ENCODE assay signal across 23 cellular contexts in the genomic region with DNA sequence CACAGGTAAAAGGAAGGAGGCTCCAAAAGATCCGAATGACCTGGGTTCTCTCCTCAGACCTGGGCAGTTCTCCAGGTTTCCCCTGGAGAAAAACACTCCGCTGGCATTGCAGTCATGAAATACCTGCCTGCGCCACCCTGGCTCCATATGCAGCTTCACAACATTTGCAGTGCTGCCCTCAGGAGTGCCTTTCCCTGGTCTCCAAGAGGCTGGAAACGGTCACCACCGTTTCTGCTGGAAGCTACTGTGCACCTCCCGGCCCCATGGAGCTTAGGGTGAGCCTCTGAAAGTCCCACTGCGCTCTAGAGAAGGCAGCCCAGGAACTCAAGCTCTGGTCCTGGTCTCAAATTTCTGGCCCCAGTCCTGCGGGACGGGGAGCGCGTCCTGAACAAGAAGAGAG. TPM values are rescaled to one million over a fixed set of nuclear protein-coding genes. Genes with fewer than 3 reads are reported as not detected.
DNase-seq lines count a peak whose midpoint lies in the region; ATAC-seq, FAIRE-seq and TF ChIP-seq lines count a peak whose summit lies in the region.
"Had no signal": no experiment of that assay in that cellular context is flagged by ENCODE, and none has a peak within 500 bp of the region (broad histone marks: within the 10 kb centered on the region; RNA-seq: fewer than 3 reads in every experiment).

No MANE protein-coding gene starts in this region.

- no peak overlapping the region for H2BK15ac ChIP-seq in mesendoderm (replicated peaks; ENCODE audit: low read depth)

- no peak overlapping the region for H4K8ac ChIP-seq in mesendoderm (ENCODE audit: low read depth, low read length)

- BruUV-seq in HepG2 (replicated peaks; lab: Mats Ljungman, UMichigan) = no TSS peak

- H3K36me3 Mint-ChIP-seq in endothelial cell (ENCODE audit: low read depth, unreplicated experiment) (no peaks in the 10 kb centered on the region), T-helper 17 cell (ENCODE audit: low read depth) (no peaks in the 10 kb centered on the region)
- no peaks in the 10 kb centered on the region for H3K36me3 Mint-ChIP-seq in naive thymus-derived CD4-positive, alpha-beta T cell
- H3K36me3 Mint-ChIP-seq: activated naive CD4-positive, alpha-beta T cell treated with anti-CD3 and anti-CD28 coated beads, Interleukin-2, amount 10 ng/mL, durations not matched to agents 7 days and 5 days; stimulated activated naive B cell treated with anti-CD40 and anti-IgM and Interleukin-4, amounts not matched to agents 10 μg/mL and 1 μg/mL and 100 μg/mL, for 72 hours had no signal

- H3K23ac ChIP-seq in mesendoderm (ENCODE audit: low read length) = no peak overlapping the region

- H3K9ac ChIP-seq in liver (ENCODE audit: low read depth in 1 of 2, low read length in 2 of 2) (peak overlapping the region; percentile 36 to 85), HepG2 (ENCODE audit: insufficient read depth, low read depth, low read length) (no peak overlapping the region), mesendoderm (ENCODE audit: low read length) (peak overlapping the region; percentile 71)

- in situ Hi-C loops in HepG2 (cut with HindIII; ENCODE audit: extremely low pct_ligation_motif_present, low pct_unique_long_range_greater_than_20kb) = no loop called here

- H2AFZ ChIP-seq in HepG2 (ENCODE audit: low read length) = no peak overlapping the region

- H3K27me3 ChIP-seq in liver (ENCODE audit: control insufficient read depth in 4 of 4, insufficient read depth in 4 of 4, low read length in 3 of 4) (no peaks in the 10 kb centered on the region), HepG2 (ENCODE audit: control insufficient read depth in 1 of 2, insufficient read depth in 2 of 2, low read length in 2 of 2) (peaks cover 0 to 15% of the 10 kb centered on the region in 2 experiments; a peak in 2 of 5 replicates), mesendoderm (ENCODE audit: insufficient read depth, low read length, poor library complexity) (no peaks in the 10 kb centered on the region)
- H3K27me3 ChIP-seq in naive thymus-derived CD4-positive, alpha-beta T cell (ENCODE audit: control insufficient read depth in 2 of 2, insufficient read depth in 2 of 2, low read length in 2 of 2) = no peaks in the 10 kb centered on the region
- H3K27me3 ChIP-seq: pancreas had no signal

- peaks cover 5% of the 10 kb centered on the region for H3K27me3 Mint-ChIP-seq in endothelial cell (ENCODE audit: unreplicated experiment)
- H3K27me3 Mint-ChIP-seq in T-helper 17 cell = peaks cover 56% of the 10 kb centered on the region
- peaks cover 19 to 72% (median 33%) of the 10 kb centered on the region in 5 donors for H3K27me3 Mint-ChIP-seq in naive thymus-derived CD4-positive, alpha-beta T cell

- TF ChIP-seq RAD21 in liver (IDR thresholded peaks at IDR 0.05) (peak in 1 of 2 donors; percentile 40), HepG2 (CRISPR knock-in tag; IDR thresholded peaks at IDR 0.05) (no peak)

- 14% methylated on average over 11 of the region's 11 CpGs for WGBS in liver
- 7% methylated on average over 3 of the region's 11 CpGs for WGBS in HepG2 (ENCODE audit: low lambda C conversion rate)
- WGBS in mesendoderm (ENCODE audit: extremely low coverage, insufficient coverage, low lambda C conversion rate) = no CpG with 5 or more reads among the region's 11 CpGs

- DNase-seq in HepG2 (ENCODE audit: low spot score) (no peak), endothelial cell (ENCODE audit: low spot score) (no peak), mesendoderm (peak; percentile 38), RCC 7860 (ENCODE audit: low spot score) (no peak), amniotic stem cell (lab: John Stamatoyannopoulos, UW) (no peak), T-helper 17 cell (no peak)
- DNase-seq in naive thymus-derived CD4-positive, alpha-beta T cell = no peak
- DNase-seq: activated CD4-positive, alpha-beta T cell treated with anti-CD3 and anti-CD28 coated beads, Interleukin-2, amount 10 ng/mL, durations not matched to agents 24 days and 14 days; activated naive CD4-positive, alpha-beta T cell treated with anti-CD3 and anti-CD28 coated beads, Interleukin-2, amount 10 ng/mL, durations not matched to agents 7 days and 5 days; activated T-cell treated with anti-CD3 and anti-CD28 coated beads for 4 hours; EL; left cardiac atrium; NCI-H1436; OCI-M1; spleen; stimulated activated naive B cell treated with anti-CD40 and anti-IgM and Interleukin-4, amounts not matched to agents 10 μg/mL and 1 μg/mL and 100 μg/mL, for 72 hours had no signal

- H4K20me1 ChIP-seq in HepG2 (ENCODE audit: insufficient read depth, low read length) = no peaks in the 10 kb centered on the region

- H3K4me3 Mint-ChIP-seq in endothelial cell (ENCODE audit: unreplicated experiment) (peak overlapping the region; percentile 13), T-helper 17 cell (no peak overlapping the region)
- no peak overlapping the region for H3K4me3 Mint-ChIP-seq in naive thymus-derived CD4-positive, alpha-beta T cell
- H3K4me3 Mint-ChIP-seq: activated CD4-positive, alpha-beta T cell treated with anti-CD3 and anti-CD28 coated beads, Interleukin-2, amount 10 ng/mL, durations not matched to agents 24 days and 14 days; activated naive CD4-positive, alpha-beta T cell treated with anti-CD3 and anti-CD28 coated beads, Interleukin-2, amount 10 ng/mL, durations not matched to agents 7 days and 5 days; stimulated activated naive B cell treated with anti-CD40 and anti-IgM and Interleukin-4, amounts not matched to agents 10 μg/mL and 1 μg/mL and 100 μg/mL, for 72 hours had no signal

- no peak overlapping the region for H2AK5ac ChIP-seq in mesendoderm (ENCODE audit: low read length)

- peak overlapping the region; percentile 77 for H3K56ac ChIP-seq in mesendoderm (ENCODE audit: low read length)

- no peak overlapping the region for H3K4ac ChIP-seq in mesendoderm (ENCODE audit: low read depth, low read length)

- H3K9me3 ChIP-seq in liver (ENCODE audit: control insufficient read depth in 4 of 4, low read length in 3 of 4) (no peaks in the 10 kb centered on the region), HepG2 (ENCODE audit: low read length) (no peaks in the 10 kb centered on the region), T-helper 17 cell (ENCODE audit: control insufficient read depth, low read length, poor library complexity, severe bottlenecking) (no peaks in the 10 kb centered on the region)
- H3K9me3 ChIP-seq in naive thymus-derived CD4-positive, alpha-beta T cell (ENCODE audit: control insufficient read depth in 2 of 3, low read length in 3 of 3) = no peaks in the 10 kb centered on the region
- H3K9me3 ChIP-seq: pancreas, spleen had no signal

- no peak for TF ChIP-seq POLR2A in HepG2 (IDR thresholded peaks at IDR 0.05; ENCODE audit: insufficient read depth in 1 of 2, low read depth in 2 of 2, low read length in 2 of 2)

- TF ChIP-seq CTCF in liver (IDR thresholded peaks at IDR 0.05; ENCODE audit: low read depth, low read length, missing input control) (no peak), HepG2 (CRISPR knock-in tag; IDR thresholded peaks at IDR 0.05) (no peak), endothelial cell (IDR thresholded peaks at IDR 0.05; ENCODE audit: unreplicated experiment) (no peak)

- TF ChIP-seq EP300 in HepG2 (IDR thresholded peaks at IDR 0.05; ENCODE audit: low read depth in 2 of 2, low read length in 2 of 2) = no peak
- no peak for TF ChIP-seq EP300 in HepG2 (CRISPR knock-in tag; IDR thresholded peaks at IDR 0.05; ENCODE audit: borderline replicate concordance)

- H3K27ac ChIP-seq in liver (ENCODE audit: low read depth in 1 of 2, low read length in 2 of 2) = peak overlapping the region; percentile 72 to 85
- H3K27ac ChIP-seq in HepG2 (ENCODE audit: extremely low read length, insufficient read depth, low read length) = no peak overlapping the region
- H3K27ac ChIP-seq in mesendoderm (ENCODE audit: low read depth, low read length) = no peak overlapping the region
- H3K27ac ChIP-seq in naive thymus-derived CD4-positive, alpha-beta T cell (ENCODE audit: low read depth, low read length) = no peak overlapping the region
- H3K27ac ChIP-seq: pancreas, SK-N-MC, spleen had no signal

- FAIRE-seq in HepG2 (lab: Jason Lieb, UNC) = no peak
- no peak for FAIRE-seq in RCC 7860 (lab: Jason Lieb, UNC)
- FAIRE-seq: pancreas had no signal

- H2BK120ac ChIP-seq in mesendoderm (ENCODE audit: low read depth, low read length) = no peak overlapping the region

- H3K9me3 Mint-ChIP-seq in endothelial cell (ENCODE audit: unreplicated experiment) = no peaks in the 10 kb centered on the region
- H3K9me3 Mint-ChIP-seq in naive thymus-derived CD4-positive, alpha-beta T cell = peaks cover 0 to 3% (median 0%) of the 10 kb centered on the region in 11 donors
- H3K9me3 Mint-ChIP-seq: activated CD4-positive, alpha-beta T cell treated with anti-CD3 and anti-CD28 coated beads, Interleukin-2, amount 10 ng/mL, durations not matched to agents 24 days and 14 days; activated naive CD4-positive, alpha-beta T cell treated with anti-CD3 and anti-CD28 coated beads, Interleukin-2, amount 10 ng/mL, durations not matched to agents 7 days and 5 days; stimulated activated naive B cell treated with anti-CD40 and anti-IgM and Interleukin-4, amounts not matched to agents 10 μg/mL and 1 μg/mL and 100 μg/mL, for 72 hours had no signal

- H3K27ac Mint-ChIP-seq in endothelial cell (ENCODE audit: unreplicated experiment) (no peak overlapping the region), T-helper 17 cell (no peak overlapping the region)
- H3K27ac Mint-ChIP-seq in naive thymus-derived CD4-positive, alpha-beta T cell = no peak overlapping the region
- H3K27ac Mint-ChIP-seq: activated CD4-positive, alpha-beta T cell treated with anti-CD3 and anti-CD28 coated beads, Interleukin-2, amount 10 ng/mL, durations not matched to agents 24 days and 14 days; activated naive CD4-positive, alpha-beta T cell treated with anti-CD3 and anti-CD28 coated beads, Interleukin-2, amount 10 ng/mL, durations not matched to agents 7 days and 5 days; stimulated activated naive B cell treated with anti-CD40 and anti-IgM and Interleukin-4, amounts not matched to agents 10 μg/mL and 1 μg/mL and 100 μg/mL, for 72 hours had no signal

- H4K5ac ChIP-seq in mesendoderm (ENCODE audit: low read length) = no peak overlapping the region

- H3K4me1 ChIP-seq in liver (ENCODE audit: control insufficient read depth in 4 of 4, insufficient read depth in 4 of 4, low read length in 3 of 4) (peaks cover 0 to 18% (median 9%) of the 10 kb centered on the region in 4 donors), HepG2 (ENCODE audit: insufficient read depth, low read length) (no peaks in the 10 kb centered on the region), mesendoderm (ENCODE audit: control insufficient read depth, low read depth, low read length) (peaks cover 2% of the 10 kb centered on the region)
- H3K4me1 ChIP-seq in naive thymus-derived CD4-positive, alpha-beta T cell (ENCODE audit: control insufficient read depth in 2 of 2, insufficient read depth in 2 of 2, low read length in 2 of 2) = no peaks in the 10 kb centered on the region
- H3K4me1 ChIP-seq: pancreas, spleen had no signal

- no peak overlapping the region for H2BK5ac ChIP-seq in mesendoderm (ENCODE audit: low read length)

- POLR2A ChIA-PET in HepG2 (lab: Yijun Ruan, JAX) = no interaction called here
- POLR2A ChIA-PET in naive thymus-derived CD4-positive, alpha-beta T cell (lab: Charles Lee) = no interaction called here

- H3K79me2 ChIP-seq in HepG2 (ENCODE audit: insufficient read depth, low read length) (no peaks in the 10 kb centered on the region), mesendoderm (ENCODE audit: control insufficient read depth, insufficient read depth, low read length) (no peaks in the 10 kb centered on the region)

- no peak overlapping the region for H3K18ac ChIP-seq in mesendoderm (ENCODE audit: low read length)

- CTCF ChIA-PET in HepG2 (lab: Yijun Ruan, JAX; ENCODE audit: low intra/inter-chr PET ratio, low total read pairs) = no interaction called here
- CTCF ChIA-PET in naive thymus-derived CD4-positive, alpha-beta T cell (lab: Charles Lee) = no interaction called here

- intact Hi-C loops in HepG2 (cut with micrococcal nuclease; ENCODE audit: unreplicated experiment) = no loop called here
- intact Hi-C loops in naive thymus-derived CD4-positive, alpha-beta T cell (cut with micrococcal nuclease) = no loop called here

- H3K4me3 ChIP-seq in liver (ENCODE audit: low read depth in 1 of 3, low read length in 3 of 3) (peak overlapping the region; percentile 48 to 87 (median 65)), HepG2 (replicated peaks in 1 of 3; ENCODE audit: insufficient read depth in 1 of 3, low read depth in 2 of 3, low read length in 3 of 3) (no peak overlapping the region), mesendoderm (ENCODE audit: low read length) (peak overlapping the region; percentile 41)
- no peak overlapping the region for H3K4me3 ChIP-seq in naive thymus-derived CD4-positive, alpha-beta T cell (ENCODE audit: low read length)
- H3K4me3 ChIP-seq: pancreas, SK-N-MC, spleen had no signal

- H3K4me1 Mint-ChIP-seq in endothelial cell (ENCODE audit: unreplicated experiment) = peaks cover 10% of the 10 kb centered on the region
- H3K4me1 Mint-ChIP-seq in T-helper 17 cell = no peaks in the 10 kb centered on the region
- H3K4me1 Mint-ChIP-seq in naive thymus-derived CD4-positive, alpha-beta T cell = no peaks in the 10 kb centered on the region
- H3K4me1 Mint-ChIP-seq: activated CD4-positive, alpha-beta T cell treated with anti-CD3 and anti-CD28 coated beads, Interleukin-2, amount 10 ng/mL, durations not matched to agents 24 days and 14 days; activated naive CD4-positive, alpha-beta T cell treated with anti-CD3 and anti-CD28 coated beads, Interleukin-2, amount 10 ng/mL, durations not matched to agents 7 days and 5 days; stimulated activated naive B cell treated with anti-CD40 and anti-IgM and Interleukin-4, amounts not matched to agents 10 μg/mL and 1 μg/mL and 100 μg/mL, for 72 hours had no signal

- ATAC-seq in HepG2 = no peak
- no peak for ATAC-seq in T-helper 17 cell
- no peak for ATAC-seq in naive thymus-derived CD4-positive, alpha-beta T cell
- ATAC-seq: esophagus mucosa; left cardiac atrium; pancreas; stimulated activated naive B cell treated with anti-CD40 and anti-IgM and Interleukin-4, amounts not matched to agents 10 μg/mL and 1 μg/mL and 100 μg/mL, for 72 hours had no signal

- H3K4me2 ChIP-seq in HepG2 (ENCODE audit: low read depth, low read length) (no peak overlapping the region), mesendoderm (ENCODE audit: low read length) (peak overlapping the region; percentile 91)

- no peaks in the 10 kb centered on the region for H3K36me3 ChIP-seq in liver (ENCODE audit: control insufficient read depth in 4 of 4, insufficient read depth in 3 of 4, low read depth in 1 of 4, low read length in 3 of 4)
- no peaks in the 10 kb centered on the region for H3K36me3 ChIP-seq in HepG2 (replicated peaks in 1 of 2; ENCODE audit: control insufficient read depth in 1 of 2, insufficient read depth in 2 of 2, low read length in 2 of 2)
- H3K36me3 ChIP-seq in mesendoderm (ENCODE audit: control insufficient read depth, insufficient read depth, low read length) = no peaks in the 10 kb centered on the region
- no peaks in the 10 kb centered on the region for H3K36me3 ChIP-seq in naive thymus-derived CD4-positive, alpha-beta T cell (ENCODE audit: control insufficient read depth in 2 of 3, insufficient read depth in 3 of 3, low read length in 3 of 3)
- H3K36me3 ChIP-seq: pancreas, spleen had no signal

- no peaks in the 10 kb centered on the region for H3K79me1 ChIP-seq in mesendoderm (ENCODE audit: low read length)

RNA-seq across cellular contexts. Expression of a gene that starts 0.7 kb away (rescaled TPM):
- total RNA-seq in liver (10 to 100 TPM in 1 of 2 donors, under 1 TPM in 1; 0.28 to 60.6 TPM), HepG2 (2016; rRNA removed; fragmentation: Illumina TruSeq; extraction: Trizol) (not detected in 2 replicates), endothelial cell (ENCODE audit: unreplicated experiment) (0.85 TPM), T-helper 17 cell (not detected)
- polyA plus RNA-seq in liver (10 to 100 TPM; 20.6 to 21.3 TPM), HepG2 (2011; rRNA removed) (not detected in 2 replicates)
- total RNA-seq in HepG2 (2016; cell fraction: cytosol; rRNA removed; fragmentation: Illumina TruSeq; extraction: Trizol; ENCODE audit: low read depth) = not detected in 2 replicates
- total RNA-seq in HepG2 (2016; cell fraction: insoluble cytoplasmic fraction; rRNA removed; fragmentation: Illumina TruSeq; extraction: Trizol) = not detected in 2 replicates
- not detected in 2 replicates for total RNA-seq in HepG2 (2016; cell fraction: membrane; rRNA removed; fragmentation: Illumina TruSeq; extraction: Trizol)
- not detected in 2 replicates for total RNA-seq in HepG2 (2016; cell fraction: nucleus; rRNA removed; fragmentation: Illumina TruSeq; extraction: Trizol)
- polyA plus RNA-seq in HepG2 (2011; cell fraction: cytosol; rRNA removed) = not detected in 2 replicates
- not detected in 2 replicates for polyA plus RNA-seq in HepG2 (2011; cell fraction: nucleus; rRNA removed)
- not detected in 2 replicates for polyA plus RNA-seq in HepG2 (2012)
- not detected in 2 replicates for polyA plus RNA-seq in HepG2 (2016; cell fraction: cytosol; fragmentation: Illumina TruSeq; extraction: Trizol; ENCODE audit: low read depth)
- polyA plus RNA-seq in HepG2 (2016; cell fraction: insoluble cytoplasmic fraction; fragmentation: Illumina TruSeq; extraction: Trizol; ENCODE audit: low read depth) = not detected in 2 replicates
- polyA plus RNA-seq in HepG2 (2016; cell fraction: membrane; fragmentation: Illumina TruSeq; extraction: Trizol; ENCODE audit: low read depth) = not detected in 2 replicates
- not detected in 2 replicates for polyA plus RNA-seq in HepG2 (2016; cell fraction: nucleus; fragmentation: Illumina TruSeq; extraction: Trizol; ENCODE audit: insufficient read depth, low read depth)
- not detected in 2 replicates for polyA minus RNA-seq in HepG2 (2011; rRNA and poly(A)+ RNA removed; ENCODE audit: low replicate concordance)
- not detected in 2 replicates for polyA minus RNA-seq in HepG2 (2011; cell fraction: cytosol; rRNA and poly(A)+ RNA removed)
- not detected in 2 replicates for polyA minus RNA-seq in HepG2 (2011; cell fraction: nucleus; rRNA and poly(A)+ RNA removed)
- 0.65 TPM for polyA plus RNA-seq in mesendoderm (2013, experiment 1 of 2)
- polyA plus RNA-seq in mesendoderm (2013, experiment 2 of 2) = 0.70 TPM
- total RNA-seq in naive thymus-derived CD4-positive, alpha-beta T cell = not detected
- not detected for polyA plus RNA-seq in naive thymus-derived CD4-positive, alpha-beta T cell
- total RNA-seq: activated CD4-positive, alpha-beta T cell treated with anti-CD3 and anti-CD28 coated beads, Interleukin-2, amount 10 ng/mL, durations not matched to agents 24 days and 14 days; esophagus mucosa; left cardiac atrium; mucosa of gallbladder; NCI-H460; pancreas; spleen; ureter had no signal
- polyA plus RNA-seq: pancreas, spleen had no signal

RNA-seq across cellular contexts. Expression of a gene that starts 52.1 kb away (rescaled TPM):
- total RNA-seq in liver (under 1 TPM in 1 of 2 donors, not detected in 1; 0.37 TPM), HepG2 (2016; rRNA removed; fragmentation: Illumina TruSeq; extraction: Trizol) (not detected in 2 replicates), endothelial cell (ENCODE audit: unreplicated experiment) (not detected), T-helper 17 cell (not detected)
- polyA plus RNA-seq in liver (not detected), HepG2 (2011; rRNA removed) (not detected in 2 replicates)
- total RNA-seq in HepG2 (2016; cell fraction: cytosol; rRNA removed; fragmentation: Illumina TruSeq; extraction: Trizol; ENCODE audit: low read depth) = not detected in 2 replicates
- total RNA-seq in HepG2 (2016; cell fraction: insoluble cytoplasmic fraction; rRNA removed; fragmentation: Illumina TruSeq; extraction: Trizol) = not detected in 2 replicates
- not detected in 2 replicates for total RNA-seq in HepG2 (2016; cell fraction: membrane; rRNA removed; fragmentation: Illumina TruSeq; extraction: Trizol)
- total RNA-seq in HepG2 (2016; cell fraction: nucleus; rRNA removed; fragmentation: Illumina TruSeq; extraction: Trizol) = not detected in 2 replicates
- not detected in 2 replicates for polyA plus RNA-seq in HepG2 (2011; cell fraction: cytosol; rRNA removed)
- not detected in 2 replicates for polyA plus RNA-seq in HepG2 (2011; cell fraction: nucleus; rRNA removed)
- not detected in 2 replicates for polyA plus RNA-seq in HepG2 (2012)
- not detected in 2 replicates for polyA plus RNA-seq in HepG2 (2016; cell fraction: cytosol; fragmentation: Illumina TruSeq; extraction: Trizol; ENCODE audit: low read depth)
- polyA plus RNA-seq in HepG2 (2016; cell fraction: insoluble cytoplasmic fraction; fragmentation: Illumina TruSeq; extraction: Trizol; ENCODE audit: low read depth) = not detected in 2 replicates
- not detected in 2 replicates for polyA plus RNA-seq in HepG2 (2016; cell fraction: membrane; fragmentation: Illumina TruSeq; extraction: Trizol; ENCODE audit: low read depth)
- not detected in 2 replicates for polyA plus RNA-seq in HepG2 (2016; cell fraction: nucleus; fragmentation: Illumina TruSeq; extraction: Trizol; ENCODE audit: insufficient read depth, low read depth)
- not detected in 2 replicates for polyA minus RNA-seq in HepG2 (2011; rRNA and poly(A)+ RNA removed; ENCODE audit: low replicate concordance)
- polyA minus RNA-seq in HepG2 (2011; cell fraction: cytosol; rRNA and poly(A)+ RNA removed) = not detected in 2 replicates
- polyA minus RNA-seq in HepG2 (2011; cell fraction: nucleus; rRNA and poly(A)+ RNA removed) = not detected in 2 replicates
- 0.04 TPM for polyA plus RNA-seq in mesendoderm (2013, experiment 1 of 2)
- not detected for polyA plus RNA-seq in mesendoderm (2013, experiment 2 of 2)
- not detected for total RNA-seq in naive thymus-derived CD4-positive, alpha-beta T cell
- not detected for polyA plus RNA-seq in naive thymus-derived CD4-positive, alpha-beta T cell
- total RNA-seq: activated CD4-positive, alpha-beta T cell treated with anti-CD3 and anti-CD28 coated beads, Interleukin-2, amount 10 ng/mL, durations not matched to agents 24 days and 14 days; esophagus mucosa; left cardiac atrium; mucosa of gallbladder; NCI-H460; pancreas; spleen; ureter had no signal
- polyA plus RNA-seq: spleen had no signal

Comparison
In these comparisons a context has a peak if more than half of its experiments do, and no peak if none do; other contexts are left out.
1. H3K27ac ChIP-seq: peak in liver (2 of 2); none in HepG2 (single experiment), mesendoderm (single experiment) and naive thymus-derived CD4-positive, alpha-beta T cell (single experiment).
2. H3K4me3 ChIP-seq: peak in liver (3 of 3) and mesendoderm (single experiment); none in HepG2 (0 of 3) and naive thymus-derived CD4-positive, alpha-beta T cell (single experiment).